1 cellular context compared by ENCODE assay signal in genomic region chr13:110123041-110123809, GRCh38.
TF ChIP-seq lines count a peak whose summit lies in the region.

No MANE protein-coding gene starts in this region.

TF ChIP-seq in GM12878, 131 proteins besides CTCF, POLR2A, EP300 and RAD21 (continued from another document):
- TF ChIP-seq, protein P1, sequence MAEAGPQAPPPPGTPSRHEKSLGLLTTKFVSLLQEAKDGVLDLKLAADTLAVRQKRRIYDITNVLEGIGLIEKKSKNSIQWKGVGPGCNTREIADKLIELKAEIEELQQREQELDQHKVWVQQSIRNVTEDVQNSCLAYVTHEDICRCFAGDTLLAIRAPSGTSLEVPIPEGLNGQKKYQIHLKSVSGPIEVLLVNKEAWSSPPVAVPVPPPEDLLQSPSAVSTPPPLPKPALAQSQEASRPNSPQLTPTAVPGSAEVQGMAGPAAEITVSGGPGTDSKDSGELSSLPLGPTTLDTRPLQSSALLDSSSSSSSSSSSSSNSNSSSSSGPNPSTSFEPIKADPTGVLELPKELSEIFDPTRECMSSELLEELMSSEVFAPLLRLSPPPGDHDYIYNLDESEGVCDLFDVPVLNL (IDR thresholded peaks at IDR 0.05; ENCODE audit: low read depth, low read length) = no peak
- TF ChIP-seq CREB1 (IDR thresholded peaks at IDR 0.05; ENCODE audit: low read depth) = no peak
